ENCODE assay signal across 20 cellular contexts in genomic region chr7:105218215-105218614, GRCh38.
DNase-seq lines count a peak whose midpoint lies in the region; ATAC-seq, FAIRE-seq and TF ChIP-seq lines count a peak whose summit lies in the region.
"Had no signal": no experiment of that assay in that cellular context is flagged by ENCODE, and none has a peak within 500 bp of the region (broad histone marks: within the 10 kb centered on the region; RNA-seq: fewer than 3 reads in every experiment).

No MANE protein-coding gene starts in this region.

- no peaks in the 10 kb centered on the region for H3K9me2 ChIP-seq in SK-N-SH

- DNase-seq in SK-N-SH (no peak), RCC 7860 (ENCODE audit: low spot score) (peak; percentile 55), keratinocyte (ENCODE audit: low read depth, low spot score) (peak; percentile 71), hepatic stellate cell (ENCODE audit: low spot score) (no peak)
- DNase-seq in activated CD8-positive, alpha-beta memory T cell treated with anti-CD3 and anti-CD28 coated beads for 24 hours, result no peak
- DNase-seq: 8988T; activated CD4-positive, alpha-beta T cell treated with anti-CD3 and anti-CD28 coated beads, Interleukin-2, amount 50 U/mL, for 48 hours; activated naive CD8-positive, alpha-beta T cell treated with anti-CD3 and anti-CD28 coated beads, Interleukin-2, amount 50 U/mL, for 24 hours; activated T-cell treated with anti-CD3 and anti-CD28 coated beads, Interleukin-2, amount 50 U/mL, for 72 hours; CD4-positive, alpha-beta memory T cell; left ventricle myocardium inferior; MM.1S; NCI-H2029 treated with DMSO at 0.1 percent for 48 hours; NCI-H748 treated with DMSO at 0.1 percent for 48 hours; stimulated activated CD4-positive, alpha-beta T cell treated with anti-CD3 and anti-CD28 coated beads, Interleukin-4, amount 100 ng/mL, for 4 hours; testis had no signal

- TF ChIP-seq CTCF in SK-N-SH (IDR thresholded peaks at IDR 0.05) (no peak), keratinocyte (optimal IDR thresholded peaks at IDR 0.05 in 1 of 3, IDR thresholded peaks at IDR 0.05 in 1 of 3, conservative IDR thresholded peaks at IDR 0.05 in 1 of 3; ENCODE audit: extremely low read depth in 1 of 3, insufficient read depth in 2 of 3, low read length in 3 of 3) (no peak)

- H3K9me3 ChIP-seq in SK-N-SH (no peaks in the 10 kb centered on the region), keratinocyte (ENCODE audit: control insufficient read depth, low read depth, low read length) (no peaks in the 10 kb centered on the region)
- H3K9me3 ChIP-seq: left ventricle myocardium inferior, testis had no signal

- H3K79me2 ChIP-seq in SK-N-SH (ENCODE audit: insufficient read depth) (peaks cover 99% of the 10 kb centered on the region), keratinocyte (ENCODE audit: control insufficient read depth, insufficient read depth, low read length) (peaks cover 74% of the 10 kb centered on the region)

- no peaks in the 10 kb centered on the region for H3K9me1 ChIP-seq in keratinocyte (ENCODE audit: control insufficient read depth, extremely low read depth, insufficient read depth, low read length)

- no peak for TF ChIP-seq RAD21 in SK-N-SH (IDR thresholded peaks at IDR 0.05; ENCODE audit: low read length)

- H3K4me1 ChIP-seq in SK-N-SH (ENCODE audit: control insufficient read depth in 1 of 2, insufficient read depth in 2 of 2, low read depth in 1 of 2, low read length in 1 of 2), result peaks cover 6 to 26% of the 10 kb centered on the region in 2 experiments; a peak in 3 of 4 replicates
- peaks cover 45% of the 10 kb centered on the region for H3K4me1 ChIP-seq in keratinocyte (ENCODE audit: control insufficient read depth, extremely low read depth, insufficient read depth, low read length)

- peaks cover 0 to 11% of the 10 kb centered on the region in 2 experiments for H3K36me3 ChIP-seq in SK-N-SH (replicated peaks in 1 of 2; ENCODE audit: control insufficient read depth in 1 of 2, insufficient read depth in 2 of 2, low read length in 1 of 2)
- no peaks in the 10 kb centered on the region for H3K36me3 ChIP-seq in keratinocyte (ENCODE audit: control insufficient read depth in 2 of 2, extremely low read depth in 1 of 2, insufficient read depth in 2 of 2, low read length in 2 of 2)
- H3K36me3 ChIP-seq: left ventricle myocardium inferior had no signal

- H2AFZ ChIP-seq in SK-N-SH (ENCODE audit: low read depth) (no peak overlapping the region), keratinocyte (ENCODE audit: control insufficient read depth, low read length) (no peak overlapping the region)

- CTCF ChIA-PET in SK-N-SH (lab: Yijun Ruan, JAX), result interaction anchor here (0.6 kb wide), 1 partner anchor 237 kb away, joined by 3 read pairs; no protein-coding TSS in a partner anchor

- H3K27ac ChIP-seq in SK-N-SH (ENCODE audit: low read depth in 2 of 2, low read length in 1 of 2), result no peak overlapping the region
- H3K27ac ChIP-seq in keratinocyte (ENCODE audit: control insufficient read depth, insufficient read depth, low read length), result peak overlapping the region; percentile 95
- H3K27ac ChIP-seq: left ventricle myocardium inferior, testis had no signal

- ATAC-seq in SK-N-SH treated with all-trans-retinoic acid at 6 μM for 48 hours (no peak), GM19455 (IDR thresholded peaks at IDR 0.05; ENCODE audit: unreplicated experiment) (no peak), HG02885 (IDR thresholded peaks at IDR 0.05; ENCODE audit: poor library complexity, unreplicated experiment) (no peak)
- ATAC-seq: activated naive CD8-positive, alpha-beta T cell treated with anti-CD3 and anti-CD28 coated beads, Interleukin-2, amount 50 U/mL, for 24 hours; activated T-cell treated with anti-CD3 and anti-CD28 coated beads, Interleukin-2, amount 50 U/mL, for 72 hours; GM12878 had no signal

- POLR2A ChIA-PET in SK-N-SH (lab: Yijun Ruan, JAX), result no interaction called here

- FAIRE-seq in RCC 7860 (lab: Jason Lieb, UNC), result peak; percentile 81
- peak; percentile 92 for FAIRE-seq in keratinocyte (lab: Jason Lieb, UNC)
- FAIRE-seq: GM12878 had no signal

- no peak for TF ChIP-seq EP300 in SK-N-SH (IDR thresholded peaks at IDR 0.05; ENCODE audit: borderline replicate concordance in 1 of 2, low read depth in 1 of 2, low read length in 1 of 2)

- no peaks in the 10 kb centered on the region for H3K27me3 ChIP-seq in SK-N-SH (ENCODE audit: insufficient read depth)
- no peaks in the 10 kb centered on the region for H3K27me3 ChIP-seq in keratinocyte (ENCODE audit: control insufficient read depth, extremely low read depth, insufficient read depth, low read length)
- H3K27me3 ChIP-seq: testis had no signal

- H3K4me3 ChIP-seq in SK-N-SH (ENCODE audit: low read depth in 2 of 2, low read length in 1 of 2) (no peak overlapping the region), keratinocyte (ENCODE audit: control insufficient read depth in 2 of 3, extremely low read depth in 1 of 3, insufficient read depth in 2 of 3, low read depth in 1 of 3, low read length in 3 of 3) (peak overlapping the region in 2 of 3 experiments; percentile 46 to 65)
- H3K4me3 ChIP-seq: GM12878, left ventricle myocardium inferior, testis had no signal

- dilution Hi-C loops in keratinocyte (cut with MboI; ENCODE audit: extremely low pct_ligation_motif_present, low sequenced_read_pairs), result no loop called here

- WGBS in SK-N-SH (ENCODE audit: low lambda C conversion rate), result 86% methylated on average over 4 of the region's 4 CpGs

- H4K20me1 ChIP-seq in SK-N-SH (ENCODE audit: insufficient read depth) (peaks cover 76% of the 10 kb centered on the region), keratinocyte (ENCODE audit: control insufficient read depth, extremely low read depth, insufficient read depth, low read length) (no peaks in the 10 kb centered on the region)

- no peak overlapping the region for H3K4me2 ChIP-seq in SK-N-SH
- H3K4me2 ChIP-seq in keratinocyte (ENCODE audit: control insufficient read depth, extremely low read depth, insufficient read depth, low read depth, low read length), result peak overlapping the region; percentile 90

- H3K9ac ChIP-seq in SK-N-SH, result no peak overlapping the region
- H3K9ac ChIP-seq in keratinocyte (ENCODE audit: control insufficient read depth, extremely low read depth, insufficient read depth, low read length), result peak overlapping the region; percentile 78

- H3F3A ChIP-seq in SK-N-SH (replicated peaks; ENCODE audit: insufficient read depth), result peaks cover 9% of the 10 kb centered on the region

TF ChIP-seq in SK-N-SH, 30 proteins besides CTCF, POLR2A, EP300 and RAD21:
- TF ChIP-seq FOSL2 (IDR thresholded peaks at IDR 0.05; ENCODE audit: borderline replicate concordance, low read depth), result peak; percentile 10; the same call in 1 of the 2 replicates
- no peak for TF ChIP-seq RCOR1 (IDR thresholded peaks at IDR 0.05; ENCODE audit: low read length)
- no peak for TF ChIP-seq RFX5 (IDR thresholded peaks at IDR 0.05; ENCODE audit: low read length)
- no peak for TF ChIP-seq CHD2 (IDR thresholded peaks at IDR 0.05; ENCODE audit: low read length, partially characterized antibody)
- TF ChIP-seq TCF12 (IDR thresholded peaks at IDR 0.05), result no peak
TF ChIP-seq in SK-N-SH: peak in this region for 1.

TF ChIP-seq in SK-N-SH treated with all-trans-retinoic acid at 6 μM for 48 hours, 23 proteins besides CTCF, POLR2A, EP300 and RAD21 (continues in another document):
- TF ChIP-seq ZFP3 (CRISPR knock-in tag; IDR thresholded peaks at IDR 0.05) (no peak), CSDC2 (CRISPR knock-in tag; IDR thresholded peaks at IDR 0.05) (no peak), GLIS3 (CRISPR knock-in tag; IDR thresholded peaks at IDR 0.05) (no peak), ESRRG (CRISPR knock-in tag; IDR thresholded peaks at IDR 0.05) (no peak), TSHZ2 (CRISPR knock-in tag; IDR thresholded peaks at IDR 0.05) (no peak), RARB (CRISPR knock-in tag; IDR thresholded peaks at IDR 0.05) (no peak), ISL1 (CRISPR knock-in tag; IDR thresholded peaks at IDR 0.05) (no peak), POU6F1 (CRISPR knock-in tag; IDR thresholded peaks at IDR 0.05; ENCODE audit: borderline replicate concordance, low read depth) (no peak), ZNF565 (CRISPR knock-in tag; conservative IDR thresholded peaks at IDR 0.05; ENCODE audit: low read depth) (no peak), ZNF70 (CRISPR knock-in tag; IDR thresholded peaks at IDR 0.05) (no peak), BACH2 (CRISPR knock-in tag; IDR thresholded peaks at IDR 0.05; ENCODE audit: borderline replicate concordance) (no peak)

Comparison
In these comparisons a context has a peak if more than half of its experiments do, and no peak if none do; other contexts are left out.
1. DNase-seq: peak in RCC 7860 (single experiment) and keratinocyte (single experiment); none in SK-N-SH (single experiment), hepatic stellate cell (single experiment) and activated CD8-positive, alpha-beta memory T cell treated with anti-CD3 and anti-CD28 coated beads for 24 hours (single experiment).
2. H3K4me3 ChIP-seq: peak in keratinocyte (2 of 3); none in SK-N-SH (0 of 2).